22 cellular contexts compared by ENCODE assay signal in genomic region chr18:22817844-22818243, GRCh38.
A peak's percentile ranks its signal among the peaks of the same experiment; 100 is the strongest.
DNase-seq lines count a peak whose midpoint lies in the region; ATAC-seq, FAIRE-seq and TF ChIP-seq lines count a peak whose summit lies in the region.
"Had no signal": no experiment of that assay in that cellular context is flagged by ENCODE, and none has a peak within 500 bp of the region (broad histone marks: within the 10 kb centered on the region; RNA-seq: fewer than 3 reads in every experiment).

No MANE protein-coding gene starts in this region.

- peaks cover 35 to 66% of the 10 kb centered on the region in 2 experiments for H3K27me3 ChIP-seq in endothelial cell of umbilical vein (ENCODE audit: control insufficient read depth in 2 of 2, insufficient read depth in 2 of 2, low read length in 2 of 2)
- H3K27me3 ChIP-seq in osteoblast (ENCODE audit: insufficient read depth, low read length): peaks cover 5% of the 10 kb centered on the region
- H3K27me3 ChIP-seq in psoas muscle (ENCODE audit: insufficient read depth in 3 of 3, low read length in 2 of 3): peaks cover 1 to 7% (median 6%) of the 10 kb centered on the region in 3 donors
- H3K27me3 ChIP-seq: cardiac muscle cell, gastroesophageal sphincter, right atrium auricular region had no signal

- no peaks in the 10 kb centered on the region for H3K79me2 ChIP-seq in endothelial cell of umbilical vein (ENCODE audit: control insufficient read depth, insufficient read depth, low read length)
- no peaks in the 10 kb centered on the region for H3K79me2 ChIP-seq in osteoblast (ENCODE audit: insufficient read depth, low read length)

- no peak overlapping the region for H3K9ac ChIP-seq in endothelial cell of umbilical vein (replicated peaks; ENCODE audit: extremely low read depth, insufficient read depth, low read length)

- no peaks in the 10 kb centered on the region for H3K9me1 ChIP-seq in endothelial cell of umbilical vein (replicated peaks; ENCODE audit: control insufficient read depth, extremely low read depth, insufficient read depth, low read length)

- H2AFZ ChIP-seq in endothelial cell of umbilical vein (ENCODE audit: low read depth, low read length) (no peak overlapping the region), osteoblast (ENCODE audit: low read length) (peak overlapping the region; percentile 8)

- no peak for TF ChIP-seq POLR2A in endothelial cell of umbilical vein (IDR thresholded peaks at IDR 0.05; ENCODE audit: low read depth, low read length)

- FAIRE-seq in endothelial cell of umbilical vein (lab: Jason Lieb, UNC): peak; percentile 81
- FAIRE-seq: kidney had no signal

- dilution Hi-C loops in endothelial cell of umbilical vein (cut with MboI; ENCODE audit: extremely low pct_ligation_motif_present, low sequenced_read_pairs): no loop called here

- POLR2A ChIA-PET in endothelial cell of umbilical vein (lab: Charles Lee): no interaction called here

- H3K4me3 ChIP-seq in endothelial cell of umbilical vein (replicated peaks in 1 of 3; ENCODE audit: insufficient read depth in 1 of 3, low read depth in 1 of 3, low read length in 3 of 3) (no peak overlapping the region), osteoblast (ENCODE audit: insufficient read depth, low read length) (no peak overlapping the region), psoas muscle (no peak overlapping the region)
- H3K4me3 ChIP-seq: cardiac muscle cell, dorsolateral prefrontal cortex, gastroesophageal sphincter, lung, right atrium auricular region had no signal

- WGBS in psoas muscle, 3 donors: 30 to 40% (median 35%) methylated on average over 1 of the region's 1 CpG

- TF ChIP-seq CTCF in endothelial cell of umbilical vein (IDR thresholded peaks at IDR 0.05; ENCODE audit: extremely low read depth in 1 of 2, insufficient read depth in 1 of 2, low read depth in 1 of 2, low read length in 2 of 2) (no peak), osteoblast (IDR thresholded peaks at IDR 0.05; ENCODE audit: extremely low read depth, low read depth, low read length) (no peak), psoas muscle (IDR thresholded peaks at IDR 0.05) (no peak)

- no TSS peak for BruUV-seq in endothelial cell of umbilical vein (replicated peaks; lab: Mats Ljungman, UMichigan)

- H3K9me3 ChIP-seq in endothelial cell of umbilical vein (replicated peaks; ENCODE audit: control insufficient read depth, insufficient read depth, low read length) (no peaks in the 10 kb centered on the region), osteoblast (ENCODE audit: low read depth, low read length) (no peaks in the 10 kb centered on the region), psoas muscle (no peaks in the 10 kb centered on the region)
- H3K9me3 ChIP-seq: gastroesophageal sphincter, right atrium auricular region had no signal

- CTCF ChIA-PET in endothelial cell of umbilical vein (lab: Charles Lee): interaction anchor here (0.6 to 7.9 kb wide), 6 partner anchors 16 to 885 kb away, joined by 3 to 139 read pairs (median 5); no protein-coding TSS in a partner anchor

- intact Hi-C loops in endothelial cell of umbilical vein (cut with micrococcal nuclease) (loop anchor here (10.0 kb wide), 2 partner anchors 387 to 597 kb away; no protein-coding TSS in a partner anchor), psoas muscle (cut with DNase I) (no loop called here)

- H3K4me2 ChIP-seq in endothelial cell of umbilical vein (ENCODE audit: insufficient read depth, low read length) (no peak overlapping the region), osteoblast (ENCODE audit: insufficient read depth, low read length) (no peak overlapping the region)

- peaks cover 3% of the 10 kb centered on the region for H4K20me1 ChIP-seq in endothelial cell of umbilical vein (replicated peaks; ENCODE audit: control insufficient read depth, extremely low read depth, insufficient read depth, low read length)
- H4K20me1 ChIP-seq in osteoblast (ENCODE audit: insufficient read depth, low read length): no peaks in the 10 kb centered on the region

- H3K4me1 ChIP-seq in endothelial cell of umbilical vein (ENCODE audit: control insufficient read depth, extremely low read depth, insufficient read depth, low read length) (peaks cover 11% of the 10 kb centered on the region), osteoblast (ENCODE audit: insufficient read depth, low read length) (peaks cover 24% of the 10 kb centered on the region), psoas muscle (no peaks in the 10 kb centered on the region)
- H3K4me1 ChIP-seq: gastroesophageal sphincter, right atrium auricular region had no signal

- DNase-seq in NCI-H1105 treated with DMSO at 0.1 percent for 48 hours (lab: John Stamatoyannopoulos, UW): peak; percentile 51
- no peak for DNase-seq in NCI-H1105 (lab: John Stamatoyannopoulos, UW)
- DNase-seq in NCI-H69 (lab: John Stamatoyannopoulos, UW): peak; percentile 66
- peak; percentile 71 for DNase-seq in endothelial cell of umbilical vein (ENCODE audit: low read depth, low spot score)
- no peak for DNase-seq in osteoblast (ENCODE audit: insufficient read length, low spot score, missing footprints)
- no peak for DNase-seq in central memory CD4-positive, alpha-beta T cell
- DNase-seq in psoas muscle: no peak
- DNase-seq: 8988T; activated CD4-positive, CD25-positive, alpha-beta regulatory T cell treated with anti-CD3 and anti-CD28 coated beads, Interleukin-2, amount 50 U/mL, for 72 hours; activated CD8-positive, alpha-beta T cell treated with anti-CD3 and anti-CD28 coated beads, Interleukin-2, amount 10 ng/mL, durations not matched to agents 7 days and 5 days; activated gamma-delta T cell treated with Interleukin-2 at 50 U/mL for 16 hours; dorsolateral prefrontal cortex; Kasumi-1; kidney; NCI-H524; stimulated activated CD4-positive, alpha-beta T cell treated with anti-CD3 and anti-CD28 coated beads, Interleukin-12 subunit alpha, Interleukin-12 subunit beta, amount 100 ng/mL, for 4 hours; trophoblast cell had no signal

- H3K36me3 ChIP-seq in endothelial cell of umbilical vein (ENCODE audit: control insufficient read depth in 2 of 2, extremely low read depth in 1 of 2, insufficient read depth in 2 of 2, low read length in 2 of 2) (no peaks in the 10 kb centered on the region), osteoblast (ENCODE audit: insufficient read depth, low read length) (no peaks in the 10 kb centered on the region), psoas muscle (ENCODE audit: insufficient read depth in 1 of 2, low read depth in 1 of 2) (no peaks in the 10 kb centered on the region)
- H3K36me3 ChIP-seq: cardiac muscle cell, gastroesophageal sphincter, right atrium auricular region had no signal

- H3K27ac ChIP-seq in endothelial cell of umbilical vein (ENCODE audit: insufficient read depth, low read depth, low read length) (no peak overlapping the region), osteoblast (ENCODE audit: low read depth, low read length) (no peak overlapping the region), psoas muscle (no peak overlapping the region)
- H3K27ac ChIP-seq: cardiac muscle cell, dorsolateral prefrontal cortex, gastroesophageal sphincter, right atrium auricular region had no signal

- no peak for ATAC-seq in HG02571 (IDR thresholded peaks at IDR 0.05; ENCODE audit: unreplicated experiment)
- ATAC-seq in psoas muscle: no peak
- ATAC-seq: activated CD8-positive, alpha-beta T cell treated with anti-CD3 and anti-CD28 coated beads, Interleukin-2, amount 10 ng/mL, durations not matched to agents 7 days and 5 days; gastroesophageal sphincter had no signal

TF ChIP-seq in endothelial cell of umbilical vein, 7 proteins besides CTCF, POLR2A, EP300 and RAD21:
- no peak for TF ChIP-seq MYC (IDR thresholded peaks at IDR 0.05; ENCODE audit: low read depth, low read length)
- peak; percentile 34 for TF ChIP-seq EZH2 (IDR thresholded peaks at IDR 0.05; ENCODE audit: borderline replicate concordance, low read depth, low read length, severe bottlenecking)

Comparison
In these comparisons a context has a peak if more than half of its experiments do, and no peak if none do; other contexts are left out.
1. DNase-seq: peak in NCI-H1105 treated with DMSO at 0.1 percent for 48 hours (single experiment), NCI-H69 (single experiment) and endothelial cell of umbilical vein (single experiment); none in NCI-H1105 (single experiment), osteoblast (single experiment), central memory CD4-positive, alpha-beta T cell (single experiment) and psoas muscle (0 of 2).